Comparison of ENCODE assay signal across 34 cellular contexts in genomic region chr7:108600399-108600798, GRCh38.
"Had no signal": no experiment of that assay in that cellular context is flagged by ENCODE, and none has a peak within 500 bp of the region (broad histone marks: within the 10 kb centered on the region; RNA-seq: fewer than 3 reads in every experiment).

No MANE protein-coding gene starts in this region.

- H3K27ac ChIP-seq: KMS-11 had no signal

- H3K4me2 ChIP-seq: KMS-11 had no signal

- DNase-seq: Karpas-422, Kasumi-1, KBM-7, KG1, MG63, MM.1S, MV-4-11, NCI-H1048, NCI-H1092, NCI-H1092 treated with DMSO at 0.1 percent for 48 hours, NCI-H1105, NCI-H1105 treated with DMSO at 0.1 percent for 48 hours, NCI-H1417, NCI-H1417 treated with DMSO at 0.1 percent for 48 hours, NCI-H1436, NCI-H1436 treated with DMSO at 0.1 percent for 48 hours, NCI-H146, NCI-H1694, NCI-H1694 treated with DMSO at 0.1 percent for 48 hours, NCI-H187, NCI-H187 treated with DMSO at 0.1 percent for 48 hours, NCI-H1930, NCI-H2029, NCI-H2029 treated with DMSO at 0.1 percent for 48 hours, NCI-H2081, NCI-H2081 treated with DMSO at 0.1 percent for 48 hours, NCI-H2107, NCI-H2171, NCI-H2227 treated with DMSO at 0.1 percent for 48 hours, NCI-H226, NCI-H345, NCI-H446, NCI-H446 treated with DMSO at 0.1 percent for 48 hours had no signal

- H3K27me3 ChIP-seq: MG63 had no signal

- H3K9ac ChIP-seq: KMS-11 had no signal

- H3K9me3 ChIP-seq: MG63 had no signal

- H3K4me3 ChIP-seq: MG63 had no signal

- H3K36me3 ChIP-seq: MG63 had no signal
